8 cellular contexts compared by ENCODE assay signal in the genomic region with DNA sequence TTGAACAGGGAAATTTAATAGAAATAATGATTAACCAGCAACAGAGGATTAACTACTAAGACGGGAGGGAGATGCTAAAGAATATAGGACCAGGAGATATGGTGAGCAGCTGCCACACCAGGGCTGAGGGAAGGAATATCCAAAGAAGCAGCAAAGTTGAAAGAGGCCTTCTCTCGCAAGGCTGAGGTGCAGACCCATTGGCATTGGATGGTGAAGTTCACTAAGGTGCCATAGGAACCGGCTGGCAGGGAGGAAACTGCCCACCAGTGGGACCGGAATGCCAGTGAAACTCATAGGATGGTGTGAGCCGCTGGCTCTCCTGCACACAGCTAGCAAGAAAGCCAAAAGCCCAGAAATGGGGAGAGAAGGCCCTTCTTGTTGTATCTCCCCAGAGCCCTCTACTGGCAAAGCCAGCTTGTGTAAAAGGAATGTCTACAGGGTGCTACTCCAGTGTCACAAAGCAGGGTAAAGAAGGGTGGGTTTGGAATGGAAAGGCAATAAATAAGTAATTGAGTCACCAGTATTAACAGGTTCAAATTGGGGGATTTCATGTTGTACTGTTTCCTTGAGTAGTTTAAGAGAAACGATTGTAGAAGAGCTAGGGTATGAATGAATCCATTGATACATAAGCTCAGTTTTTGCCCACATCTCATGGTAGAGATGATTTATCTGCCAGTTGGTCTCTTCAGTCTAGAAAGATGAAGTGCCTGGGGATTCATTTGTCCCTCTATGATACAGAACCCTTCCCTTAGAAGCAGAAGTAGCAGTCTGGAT. TPM values are rescaled to one million over a fixed set of nuclear protein-coding genes. Genes with fewer than 3 reads are reported as not detected.
A peak's percentile ranks its signal among the peaks of the same experiment; 100 is the strongest.
DNase-seq lines count a peak whose midpoint lies in the region; ATAC-seq and TF ChIP-seq lines count a peak whose summit lies in the region.

No MANE protein-coding gene starts in this region.

- no peak overlapping the region for H2BK12ac ChIP-seq in H9 (ENCODE audit: insufficient read length, low read depth, low read length)

- H3K27me3 ChIP-seq in H9 (ENCODE audit: insufficient read depth, low read length) (no peaks in the 10 kb centered on the region; the same call in 1 of the 2 replicates), WERI-Rb-1 (ENCODE audit: insufficient read depth, low read depth, severe bottlenecking) (no peaks in the 10 kb centered on the region)

- H3K9me3 ChIP-seq in H9 (ENCODE audit: control insufficient read depth, low read depth, low read length) (no peaks in the 10 kb centered on the region), WERI-Rb-1 (ENCODE audit: severe bottlenecking) (peaks cover 3% of the 10 kb centered on the region)

- no peak overlapping the region for H2BK5ac ChIP-seq in H9 (ENCODE audit: insufficient read length, low read length)

- WGBS in H9 (ENCODE audit: extremely low coverage, insufficient read length, low lambda C conversion rate) = no CpG with 5 or more reads among the region's 6 CpGs

- H3K9ac ChIP-seq in H9 (ENCODE audit: extremely low read depth, insufficient read length, low read length) = no peak overlapping the region

- peaks cover 10 to 12% of the 10 kb centered on the region in 2 experiments for H3K4me1 Mint-ChIP-seq in H9

- no peaks in the 10 kb centered on the region for H3K23me2 ChIP-seq in H9 (ENCODE audit: insufficient read length, low read depth, low read length, poor library complexity, severe bottlenecking)

- H3K36me3 Mint-ChIP-seq in H9 (ENCODE audit: insufficient read depth in 1 of 3, low read depth in 3 of 3) = peaks cover 9 to 11% (median 10%) of the 10 kb centered on the region in 3 experiments; a peak in 6 of 7 replicates

- H2AK5ac ChIP-seq in H9 (ENCODE audit: insufficient read length, low read length) = no peak overlapping the region

- no peak overlapping the region for H3K18ac ChIP-seq in H9 (ENCODE audit: insufficient read length, low read depth, low read length)

- no peak overlapping the region for H4K5ac ChIP-seq in H9 (ENCODE audit: insufficient read length, low read depth, low read length)

- no peaks in the 10 kb centered on the region for H3K4me1 ChIP-seq in H9 (ENCODE audit: insufficient read depth, low read length)

- no peak overlapping the region for H3T11ph ChIP-seq in H9 (ENCODE audit: low read length)

- H3K4me2 ChIP-seq in H9 (ENCODE audit: insufficient read depth, insufficient read length, low read length) = no peak overlapping the region

- H3K56ac ChIP-seq in H9 (ENCODE audit: insufficient read length, low read depth, low read length) = no peak overlapping the region

- H3K23ac ChIP-seq in H9 (ENCODE audit: insufficient read length, low read depth, low read length) = no peak overlapping the region

- H3K27ac ChIP-seq in C4-2B (no peak overlapping the region), H9 (ENCODE audit: insufficient read length, low read depth, low read length) (no peak overlapping the region), WERI-Rb-1 (no peak overlapping the region)

- H3K14ac ChIP-seq in H9 (ENCODE audit: insufficient read depth, low read length) = no peak overlapping the region

- no peak overlapping the region for H3K4me3 ChIP-seq in WERI-Rb-1 (ENCODE audit: low read depth, low read length)

- peak overlapping the region in 1 of 3 experiments; percentile 29; a peak in 2 of 7 replicates for H3K27ac Mint-ChIP-seq in H9

- H2BK120ac ChIP-seq in H9 (ENCODE audit: low read depth, low read length, poor library complexity, severe bottlenecking) = no peak overlapping the region

- DNase-seq in H9 (peak; percentile 55), WERI-Rb-1 (peak; percentile 54), iPS-NIHi7 (ENCODE audit: extremely low spot score) (peak; percentile 77), cortex of kidney (lab: John Stamatoyannopoulos, UW) (no peak), NOMO-1 treated with DMSO at 0.1 percent for 48 hours (lab: John Stamatoyannopoulos, UW; ENCODE audit: unreplicated experiment) (no peak), mesenteric fat pad (ENCODE audit: low spot score) (no peak)

- ATAC-seq in GM21723 (IDR thresholded peaks at IDR 0.05; ENCODE audit: unreplicated experiment) = no peak

- no peak overlapping the region for H3K4me3 Mint-ChIP-seq in H9

- no peak overlapping the region for H4K91ac ChIP-seq in H9 (ENCODE audit: insufficient read length, low read depth, low read length)

- H4K20me1 ChIP-seq in H9 (ENCODE audit: control insufficient read depth, insufficient read depth, insufficient read length) = no peaks in the 10 kb centered on the region

- no peak overlapping the region for H2BK15ac ChIP-seq in H9 (ENCODE audit: low read depth, low read length)

- no peaks in the 10 kb centered on the region for H3K9me3 Mint-ChIP-seq in H9

- peaks cover 40% of the 10 kb centered on the region for H3K36me3 ChIP-seq in WERI-Rb-1

- H3K27me3 Mint-ChIP-seq in H9 (ENCODE audit: low read depth) = no peaks in the 10 kb centered on the region

- no peak overlapping the region for H2BK20ac ChIP-seq in H9 (ENCODE audit: low read depth, low read length, poor library complexity, severe bottlenecking)

- peaks cover 3% of the 10 kb centered on the region for H3K79me1 ChIP-seq in H9 (ENCODE audit: insufficient read depth, low read depth, low read length, poor library complexity, severe bottlenecking)

- no peaks in the 10 kb centered on the region for H3K79me2 ChIP-seq in H9 (ENCODE audit: insufficient read depth, low read length)

- H3K4ac ChIP-seq in H9 (ENCODE audit: low read depth, low read length) = no peak overlapping the region

- H4K8ac ChIP-seq in H9 (replicated peaks; ENCODE audit: insufficient read length, low read depth, low read length) = no peak overlapping the region

- no peak overlapping the region for H2AFZ ChIP-seq in H9 (ENCODE audit: low read length)

- TF ChIP-seq CTCF in C4-2B (conservative IDR thresholded peaks at IDR 0.05) (peak; percentile 20), H9 (conservative IDR thresholded peaks at IDR 0.05) (peak; percentile 65), WERI-Rb-1 (IDR thresholded peaks at IDR 0.05; ENCODE audit: low read depth, low read length) (peak; percentile 65)

RNA-seq across cellular contexts. Expression of a gene that starts 36.0 kb away (rescaled TPM):
- total RNA-seq in H9 (2021) (31.0 and 33.9 TPM in 2 replicates), mesenteric fat pad (44.6 TPM)

Comparison
In these comparisons a context has a peak if more than half of its experiments do, and no peak if none do; other contexts are left out.
1. DNase-seq: peak in H9 (single experiment), WERI-Rb-1 (single experiment) and iPS-NIHi7 (single experiment); none in cortex of kidney (single experiment), NOMO-1 treated with DMSO at 0.1 percent for 48 hours (single experiment) and mesenteric fat pad (single experiment).
2. Peak in every context shown above with its lines, with median percentiles within 50 percentile points of each other: CTCF ChIP-seq.